1 cellular context compared by ENCODE assay signal in genomic region chr2:230934291-230935131, GRCh38.
TF ChIP-seq lines count a peak whose summit lies in the region.

No MANE protein-coding gene starts in this region.

TF ChIP-seq in GM23338, 12 proteins besides CTCF, POLR2A, EP300 and RAD21 (continued from another document):
- TF ChIP-seq ETS1 (IDR thresholded peaks at IDR 0.05) = no peak
- no peak for TF ChIP-seq ZNF462 (CRISPR knock-in tag; IDR thresholded peaks at IDR 0.05)
- no peak for TF ChIP-seq EZH2phosphoT487 (IDR thresholded peaks at IDR 0.05; ENCODE audit: unreplicated experiment)
- no peak for TF ChIP-seq STAT1 (IDR thresholded peaks at IDR 0.05; ENCODE audit: unreplicated experiment)
